ENCODE assay signal across 16 cellular contexts in genomic region chr1:48757363-48757762, GRCh38. TPM values are rescaled to one million over a fixed set of nuclear protein-coding genes. Genes with fewer than 3 reads are reported as not detected.
"Had no signal": no experiment of that assay in that cellular context is flagged by ENCODE, and none has a peak within 500 bp of the region (broad histone marks: within the 10 kb centered on the region; RNA-seq: fewer than 3 reads in every experiment).

No MANE protein-coding gene starts in this region.

- H3K9me3 ChIP-seq: colonic mucosa, prostate gland, right lobe of liver, testis had no signal

- H3K9me3 Mint-ChIP-seq: nephron progenitor cell had no signal

- H3K4me3 Mint-ChIP-seq: activated CD4-positive, alpha-beta memory T cell treated with anti-CD3 and anti-CD28 coated beads, Interleukin-2, amount 10 ng/mL, durations not matched to agents 7 days and 5 days; nephron progenitor cell had no signal

- H3K27ac ChIP-seq: colonic mucosa, prostate gland, right lobe of liver, testis had no signal

- H3K4me3 ChIP-seq: colonic mucosa, prostate gland, right lobe of liver, testis had no signal

- H3K4me1 Mint-ChIP-seq: activated CD4-positive, alpha-beta memory T cell treated with anti-CD3 and anti-CD28 coated beads, Interleukin-2, amount 10 ng/mL, durations not matched to agents 7 days and 5 days had no signal

- H3K36me3 ChIP-seq: colonic mucosa, prostate gland, right lobe of liver had no signal

- DNase-seq: activated CD4-positive, alpha-beta memory T cell treated with anti-CD3 and anti-CD28 coated beads, Interleukin-2, amount 10 ng/mL, durations not matched to agents 7 days and 5 days; activated CD8-positive, alpha-beta memory T cell treated with anti-CD3 and anti-CD28 coated beads, Interleukin-2, amount 50 U/mL, for 48 hours; activated naive CD4-positive, alpha-beta T cell treated with Interleukin-2 at 50 U/mL for 16 hours; colonic mucosa; foreskin melanocyte; kidney; left ventricle myocardium superior; mesendoderm; nephron progenitor cell; right lobe of liver; stimulated activated CD4-positive, alpha-beta T cell treated with anti-CD3 and anti-CD28 coated beads, Interleukin-1b, Interleukin-23, amount 100 ng/mL, for 48 hours; stimulated activated naive CD4-positive, alpha-beta T cell; T-helper 9 cell; testis had no signal

- H3K4me1 ChIP-seq: colonic mucosa, prostate gland, right lobe of liver had no signal

- ATAC-seq: left ventricle myocardium superior, right lobe of liver had no signal

- H3K27me3 Mint-ChIP-seq: activated CD4-positive, alpha-beta memory T cell treated with anti-CD3 and anti-CD28 coated beads, Interleukin-2, amount 10 ng/mL, durations not matched to agents 7 days and 5 days had no signal

- H3K27ac Mint-ChIP-seq: activated CD4-positive, alpha-beta memory T cell treated with anti-CD3 and anti-CD28 coated beads, Interleukin-2, amount 10 ng/mL, durations not matched to agents 7 days and 5 days; nephron progenitor cell had no signal

- H3K27me3 ChIP-seq: colonic mucosa, right lobe of liver, testis had no signal

RNA-seq across cellular contexts. Expression of gene BEND5, which starts 19.3 kb away (rescaled TPM):
- total RNA-seq: endothelial cell of umbilical vein had no signal
